ENCODE assay signal across 9 cellular contexts in genomic region chr7:4791738-4792536, GRCh38. TPM values are rescaled to one million over a fixed set of nuclear protein-coding genes. Genes with fewer than 3 reads are reported as not detected.
DNase-seq lines count a peak whose midpoint lies in the region; ATAC-seq, FAIRE-seq and TF ChIP-seq lines count a peak whose summit lies in the region.
"Had no signal": no experiment of that assay in that cellular context is flagged by ENCODE, and none has a peak within 500 bp of the region (broad histone marks: within the 10 kb centered on the region; RNA-seq: fewer than 3 reads in every experiment).

No MANE protein-coding gene starts in this region.

- H3K27ac ChIP-seq in left ventricle myocardium inferior (replicated peaks) (peak overlapping the region; percentile 75), prostate gland (peak overlapping the region in 1 of 2 donors; percentile 26), upper lobe of right lung (no peak overlapping the region)

- FAIRE-seq in GM18507 (lab: Jason Lieb, UNC) = peak; percentile 12

- DNase-seq in GM18507 (ENCODE audit: extremely low spot score, insufficient read length, low read depth) = peak; percentile 42
- DNase-seq in SKM-1 treated with dmso at 0.1 percent for 144 hours (lab: John Stamatoyannopoulos, UW; ENCODE audit: unreplicated experiment) = peak; percentile 60
- DNase-seq in activated naive CD8-positive, alpha-beta T cell treated with anti-CD3 and anti-CD28 coated beads, Interleukin-2, amount 10 ng/mL, durations not matched to agents 7 days and 5 days = peak; percentile 88
- DNase-seq in left ventricle myocardium inferior = peak; percentile 84
- peak; percentile 56 for DNase-seq in prostate gland (ENCODE audit: low spot score)
- DNase-seq in upper lobe of right lung = peak; percentile 83
- no peak for DNase-seq in HuH-7.5 (ENCODE audit: low spot score)
- DNase-seq in NCI-H2227 treated with DMSO at 0.1 percent for 48 hours (lab: John Stamatoyannopoulos, UW) = no peak

- TF ChIP-seq CTCF in left ventricle myocardium inferior (IDR thresholded peaks at IDR 0.05; ENCODE audit: borderline replicate concordance) (peak; percentile 87), prostate gland (IDR thresholded peaks at IDR 0.05) (peak; percentile 14 to 63 (median 52)), upper lobe of right lung (IDR thresholded peaks at IDR 0.05) (peak; percentile 80)

- no peaks in the 10 kb centered on the region for H3K27me3 Mint-ChIP-seq in activated naive CD8-positive, alpha-beta T cell treated with anti-CD3 and anti-CD28 coated beads, Interleukin-2, amount 10 ng/mL, durations not matched to agents 7 days and 5 days
- H3K27me3 Mint-ChIP-seq: activated naive CD4-positive, alpha-beta T cell treated with anti-CD3 and anti-CD28 coated beads, Interleukin-2, amount 50 U/mL, for 24 hours had no signal

- 49% methylated on average over 49 of the region's 50 CpGs for WGBS in prostate gland

- POLR2A ChIA-PET in activated naive CD8-positive, alpha-beta T cell treated with anti-CD3 and anti-CD28 coated beads, Interleukin-2, amount 10 ng/mL, durations not matched to agents 7 days and 5 days (lab: Charles Lee) = interaction anchor here (8.5 kb wide), 1 partner anchor 16 kb away, joined by 43 read pairs; the partner anchor contains the start of gene AP5Z1

- peaks cover 11% of the 10 kb centered on the region for H3K4me1 Mint-ChIP-seq in activated naive CD8-positive, alpha-beta T cell treated with anti-CD3 and anti-CD28 coated beads, Interleukin-2, amount 10 ng/mL, durations not matched to agents 7 days and 5 days

- H3K9me3 Mint-ChIP-seq in activated naive CD8-positive, alpha-beta T cell treated with anti-CD3 and anti-CD28 coated beads, Interleukin-2, amount 10 ng/mL, durations not matched to agents 7 days and 5 days = no peaks in the 10 kb centered on the region
- H3K9me3 Mint-ChIP-seq: activated naive CD4-positive, alpha-beta T cell treated with anti-CD3 and anti-CD28 coated beads, Interleukin-2, amount 50 U/mL, for 24 hours had no signal

- intact Hi-C loops in left ventricle myocardium inferior (cut with micrococcal nuclease) (loop anchor here (10.0 kb wide), 1 partner anchor 293 kb away; no protein-coding TSS in a partner anchor), prostate gland (cut with DNase I) (no loop called here), upper lobe of right lung (cut with DNase I) (no loop called here)

- H3K36me3 Mint-ChIP-seq in activated naive CD8-positive, alpha-beta T cell treated with anti-CD3 and anti-CD28 coated beads, Interleukin-2, amount 10 ng/mL, durations not matched to agents 7 days and 5 days = peaks cover 14% of the 10 kb centered on the region

- peak; percentile 75 for ATAC-seq in activated naive CD8-positive, alpha-beta T cell treated with anti-CD3 and anti-CD28 coated beads, Interleukin-2, amount 10 ng/mL, durations not matched to agents 7 days and 5 days (ENCODE audit: low read depth)
- peak; percentile 89 for ATAC-seq in upper lobe of right lung

- no peaks in the 10 kb centered on the region for H3K9me3 ChIP-seq in left ventricle myocardium inferior (replicated peaks)
- H3K9me3 ChIP-seq in prostate gland = no peaks in the 10 kb centered on the region
- H3K9me3 ChIP-seq in upper lobe of right lung = no peaks in the 10 kb centered on the region

- no peak for TF ChIP-seq POLR2A in prostate gland (IDR thresholded peaks at IDR 0.05)

- H3K4me1 ChIP-seq in left ventricle myocardium inferior (peaks cover 17% of the 10 kb centered on the region), prostate gland (replicated peaks) (no peaks in the 10 kb centered on the region), upper lobe of right lung (peaks cover 4% of the 10 kb centered on the region)

- H3K4me3 Mint-ChIP-seq in activated naive CD8-positive, alpha-beta T cell treated with anti-CD3 and anti-CD28 coated beads, Interleukin-2, amount 10 ng/mL, durations not matched to agents 7 days and 5 days = no peak overlapping the region
- H3K4me3 Mint-ChIP-seq: activated naive CD4-positive, alpha-beta T cell treated with anti-CD3 and anti-CD28 coated beads, Interleukin-2, amount 50 U/mL, for 24 hours had no signal

- H3K4me3 ChIP-seq in left ventricle myocardium inferior (peak overlapping the region; percentile 67), prostate gland (peak overlapping the region; percentile 20 to 33), upper lobe of right lung (peak overlapping the region; percentile 36)

- no peaks in the 10 kb centered on the region for H3K27me3 ChIP-seq in left ventricle myocardium inferior (ENCODE audit: low read depth)
- no peaks in the 10 kb centered on the region for H3K27me3 ChIP-seq in prostate gland (replicated peaks; ENCODE audit: insufficient read depth)
- no peaks in the 10 kb centered on the region for H3K27me3 ChIP-seq in upper lobe of right lung

- H3K27ac Mint-ChIP-seq in activated naive CD8-positive, alpha-beta T cell treated with anti-CD3 and anti-CD28 coated beads, Interleukin-2, amount 10 ng/mL, durations not matched to agents 7 days and 5 days = no peak overlapping the region
- H3K27ac Mint-ChIP-seq: activated naive CD4-positive, alpha-beta T cell treated with anti-CD3 and anti-CD28 coated beads, Interleukin-2, amount 50 U/mL, for 24 hours had no signal

- H3K36me3 ChIP-seq in left ventricle myocardium inferior (peaks cover 49% of the 10 kb centered on the region), prostate gland (no peaks in the 10 kb centered on the region), upper lobe of right lung (peaks cover 43% of the 10 kb centered on the region)

RNA-seq across cellular contexts. Expression of gene AP5Z1, which starts 16.5 kb away (rescaled TPM):
- 10 to 100 TPM; 70.1 to 74.6 TPM for total RNA-seq in activated naive CD8-positive, alpha-beta T cell treated with anti-CD3 and anti-CD28 coated beads, Interleukin-2, amount 10 ng/mL, durations not matched to agents 7 days and 5 days
- total RNA-seq in left ventricle myocardium inferior (13.4 TPM), prostate gland (10 to 100 TPM; 30.9 to 61.7 TPM), upper lobe of right lung (48.9 TPM)

Comparison
In these comparisons a context has a peak if more than half of its experiments do, and no peak if none do; other contexts are left out.
1. DNase-seq: peak in GM18507 (single experiment), SKM-1 treated with dmso at 0.1 percent for 144 hours (single experiment), activated naive CD8-positive, alpha-beta T cell treated with anti-CD3 and anti-CD28 coated beads, Interleukin-2, amount 10 ng/mL, durations not matched to agents 7 days and 5 days (single experiment), left ventricle myocardium inferior (single experiment), prostate gland (single experiment) and upper lobe of right lung (single experiment); none in HuH-7.5 (single experiment) and NCI-H2227 treated with DMSO at 0.1 percent for 48 hours (single experiment).
2. Peak in every context shown above with its lines, with median percentiles within 50 percentile points of each other: H3K4me3 ChIP-seq and CTCF ChIP-seq.